In the genomic region with DNA sequence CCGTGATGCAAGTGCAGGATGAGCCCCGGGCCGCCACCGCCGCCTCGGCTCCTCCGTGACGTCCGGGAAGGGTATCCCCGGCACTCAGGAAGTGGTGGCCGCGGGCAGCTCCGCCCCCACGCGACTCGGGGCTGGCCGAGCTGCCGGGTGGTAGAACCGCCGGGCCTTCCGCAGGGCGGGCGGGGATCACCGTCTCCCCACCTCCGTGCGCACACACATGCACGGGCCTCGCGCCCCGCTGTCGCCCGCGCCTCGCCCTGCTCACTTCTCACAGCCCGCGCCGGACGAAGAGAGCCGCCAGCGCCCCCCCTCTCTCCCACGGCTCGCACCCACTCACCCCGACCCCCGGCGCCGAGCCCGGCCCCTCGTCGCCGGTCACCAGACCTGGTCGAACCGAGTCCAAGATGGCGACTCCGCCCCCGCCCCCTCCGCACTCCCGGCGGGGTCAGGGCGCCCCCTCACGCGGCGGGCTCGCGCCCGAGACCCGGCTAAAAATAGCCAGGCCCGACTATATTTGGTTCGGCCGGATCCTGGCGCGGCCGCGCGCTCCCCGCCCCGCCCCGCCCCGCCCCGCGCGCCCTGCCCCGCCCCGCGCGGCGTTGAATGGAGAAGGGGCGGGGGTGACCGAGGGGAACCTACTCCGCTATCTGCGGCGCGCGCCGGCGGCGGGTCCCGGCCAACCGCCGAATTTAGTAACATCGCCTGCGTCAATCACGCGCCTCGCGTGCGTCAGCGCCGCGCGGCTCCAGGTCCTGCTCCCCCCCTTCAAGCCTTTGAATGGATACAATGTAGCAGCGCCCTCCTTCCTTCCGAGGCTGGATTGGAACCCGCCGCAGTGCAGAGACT, we compare ENCODE assay signal across 1 cellular context.
TF ChIP-seq lines count a peak whose summit lies in the region.

No MANE protein-coding gene starts in this region.

TF ChIP-seq in SK-N-SH, 30 proteins besides CTCF, POLR2A, EP300 and RAD21 (continued from another document):
- TF ChIP-seq, protein P1, sequence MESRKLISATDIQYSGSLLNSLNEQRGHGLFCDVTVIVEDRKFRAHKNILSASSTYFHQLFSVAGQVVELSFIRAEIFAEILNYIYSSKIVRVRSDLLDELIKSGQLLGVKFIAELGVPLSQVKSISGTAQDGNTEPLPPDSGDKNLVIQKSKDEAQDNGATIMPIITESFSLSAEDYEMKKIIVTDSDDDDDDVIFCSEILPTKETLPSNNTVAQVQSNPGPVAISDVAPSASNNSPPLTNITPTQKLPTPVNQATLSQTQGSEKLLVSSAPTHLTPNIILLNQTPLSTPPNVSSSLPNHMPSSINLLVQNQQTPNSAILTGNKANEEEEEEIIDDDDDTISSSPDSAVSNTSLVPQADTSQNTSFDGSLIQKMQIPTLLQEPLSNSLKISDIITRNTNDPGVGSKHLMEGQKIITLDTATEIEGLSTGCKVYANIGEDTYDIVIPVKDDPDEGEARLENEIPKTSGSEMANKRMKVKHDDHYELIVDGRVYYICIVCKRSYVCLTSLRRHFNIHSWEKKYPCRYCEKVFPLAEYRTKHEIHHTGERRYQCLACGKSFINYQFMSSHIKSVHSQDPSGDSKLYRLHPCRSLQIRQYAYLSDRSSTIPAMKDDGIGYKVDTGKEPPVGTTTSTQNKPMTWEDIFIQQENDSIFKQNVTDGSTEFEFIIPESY (IDR thresholded peaks at IDR 0.05; ENCODE audit: borderline replicate concordance, low read depth) = no peak
- TF ChIP-seq MEF2A (IDR thresholded peaks at IDR 0.05; ENCODE audit: borderline replicate concordance, low read depth) = peak; percentile 95
- TF ChIP-seq POLR2AphosphoS5 (IDR thresholded peaks at IDR 0.05; ENCODE audit: low read depth, low read length) = peak; percentile 65
- TF ChIP-seq FOXJ3 (CRISPR knock-in tag; IDR thresholded peaks at IDR 0.05) = no peak
- TF ChIP-seq NFIC (IDR thresholded peaks at IDR 0.05; ENCODE audit: borderline replicate concordance) = no peak
- TF ChIP-seq CHD2 (IDR thresholded peaks at IDR 0.05; ENCODE audit: low read length, partially characterized antibody) = no peak
- TF ChIP-seq ELF1 (IDR thresholded peaks at IDR 0.05) = peak; percentile 70
- TF ChIP-seq, protein P2, sequence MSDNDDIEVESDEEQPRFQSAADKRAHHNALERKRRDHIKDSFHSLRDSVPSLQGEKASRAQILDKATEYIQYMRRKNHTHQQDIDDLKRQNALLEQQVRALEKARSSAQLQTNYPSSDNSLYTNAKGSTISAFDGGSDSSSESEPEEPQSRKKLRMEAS (IDR thresholded peaks at IDR 0.05; ENCODE audit: low read depth) = peak; percentile 59; the same call in 1 of the 2 replicates
- peak; percentile 62 for TF ChIP-seq GABPA (IDR thresholded peaks at IDR 0.05; ENCODE audit: low read depth)
- TF ChIP-seq EZH2phosphoT487 (IDR thresholded peaks at IDR 0.05; ENCODE audit: borderline replicate concordance, low read depth) = no peak
- peak; percentile 22; the same call in 1 of the 2 replicates for TF ChIP-seq TEAD4 (IDR thresholded peaks at IDR 0.05; ENCODE audit: borderline replicate concordance, insufficient read depth)
- TF ChIP-seq, protein P3, sequence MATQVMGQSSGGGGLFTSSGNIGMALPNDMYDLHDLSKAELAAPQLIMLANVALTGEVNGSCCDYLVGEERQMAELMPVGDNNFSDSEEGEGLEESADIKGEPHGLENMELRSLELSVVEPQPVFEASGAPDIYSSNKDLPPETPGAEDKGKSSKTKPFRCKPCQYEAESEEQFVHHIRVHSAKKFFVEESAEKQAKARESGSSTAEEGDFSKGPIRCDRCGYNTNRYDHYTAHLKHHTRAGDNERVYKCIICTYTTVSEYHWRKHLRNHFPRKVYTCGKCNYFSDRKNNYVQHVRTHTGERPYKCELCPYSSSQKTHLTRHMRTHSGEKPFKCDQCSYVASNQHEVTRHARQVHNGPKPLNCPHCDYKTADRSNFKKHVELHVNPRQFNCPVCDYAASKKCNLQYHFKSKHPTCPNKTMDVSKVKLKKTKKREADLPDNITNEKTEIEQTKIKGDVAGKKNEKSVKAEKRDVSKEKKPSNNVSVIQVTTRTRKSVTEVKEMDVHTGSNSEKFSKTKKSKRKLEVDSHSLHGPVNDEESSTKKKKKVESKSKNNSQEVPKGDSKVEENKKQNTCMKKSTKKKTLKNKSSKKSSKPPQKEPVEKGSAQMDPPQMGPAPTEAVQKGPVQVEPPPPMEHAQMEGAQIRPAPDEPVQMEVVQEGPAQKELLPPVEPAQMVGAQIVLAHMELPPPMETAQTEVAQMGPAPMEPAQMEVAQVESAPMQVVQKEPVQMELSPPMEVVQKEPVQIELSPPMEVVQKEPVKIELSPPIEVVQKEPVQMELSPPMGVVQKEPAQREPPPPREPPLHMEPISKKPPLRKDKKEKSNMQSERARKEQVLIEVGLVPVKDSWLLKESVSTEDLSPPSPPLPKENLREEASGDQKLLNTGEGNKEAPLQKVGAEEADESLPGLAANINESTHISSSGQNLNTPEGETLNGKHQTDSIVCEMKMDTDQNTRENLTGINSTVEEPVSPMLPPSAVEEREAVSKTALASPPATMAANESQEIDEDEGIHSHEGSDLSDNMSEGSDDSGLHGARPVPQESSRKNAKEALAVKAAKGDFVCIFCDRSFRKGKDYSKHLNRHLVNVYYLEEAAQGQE (IDR thresholded peaks at IDR 0.05; ENCODE audit: low read depth, low read length) = 0 out of 2 replicates have a peak, but pooled peaks have one; percentile 11
- TF ChIP-seq FOXM1 (IDR thresholded peaks at IDR 0.05; ENCODE audit: low read depth) = no peak
- TF ChIP-seq, protein P4, sequence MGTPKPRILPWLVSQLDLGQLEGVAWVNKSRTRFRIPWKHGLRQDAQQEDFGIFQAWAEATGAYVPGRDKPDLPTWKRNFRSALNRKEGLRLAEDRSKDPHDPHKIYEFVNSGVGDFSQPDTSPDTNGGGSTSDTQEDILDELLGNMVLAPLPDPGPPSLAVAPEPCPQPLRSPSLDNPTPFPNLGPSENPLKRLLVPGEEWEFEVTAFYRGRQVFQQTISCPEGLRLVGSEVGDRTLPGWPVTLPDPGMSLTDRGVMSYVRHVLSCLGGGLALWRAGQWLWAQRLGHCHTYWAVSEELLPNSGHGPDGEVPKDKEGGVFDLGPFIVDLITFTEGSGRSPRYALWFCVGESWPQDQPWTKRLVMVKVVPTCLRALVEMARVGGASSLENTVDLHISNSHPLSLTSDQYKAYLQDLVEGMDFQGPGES (IDR thresholded peaks at IDR 0.05; ENCODE audit: low read depth, low read length) = no peak
- TF ChIP-seq SIN3A (IDR thresholded peaks at IDR 0.05; ENCODE audit: borderline replicate concordance, low read depth, low read length) = peak; percentile 79; the same call in 1 of the 2 replicates
- TF ChIP-seq MXI1 (IDR thresholded peaks at IDR 0.05; ENCODE audit: low read depth, low read length) = peak; percentile 92
- TF ChIP-seq, protein P5, sequence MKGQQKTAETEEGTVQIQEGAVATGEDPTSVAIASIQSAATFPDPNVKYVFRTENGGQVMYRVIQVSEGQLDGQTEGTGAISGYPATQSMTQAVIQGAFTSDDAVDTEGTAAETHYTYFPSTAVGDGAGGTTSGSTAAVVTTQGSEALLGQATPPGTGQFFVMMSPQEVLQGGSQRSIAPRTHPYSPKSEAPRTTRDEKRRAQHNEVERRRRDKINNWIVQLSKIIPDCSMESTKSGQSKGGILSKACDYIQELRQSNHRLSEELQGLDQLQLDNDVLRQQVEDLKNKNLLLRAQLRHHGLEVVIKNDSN (IDR thresholded peaks at IDR 0.05; ENCODE audit: borderline replicate concordance, low read depth) = 0 out of 2 replicates have a peak, but pooled peaks have one; percentile 38
- TF ChIP-seq RCOR1 (IDR thresholded peaks at IDR 0.05; ENCODE audit: low read length) = peak; percentile 67; the same call in 1 of the 2 replicates
- peak; percentile 46; the same call in 1 of the 2 replicates for TF ChIP-seq RXRA (IDR thresholded peaks at IDR 0.05; ENCODE audit: borderline replicate concordance, low read depth)
